ENCODE assay signal across 1 cellular context in the genomic region with DNA sequence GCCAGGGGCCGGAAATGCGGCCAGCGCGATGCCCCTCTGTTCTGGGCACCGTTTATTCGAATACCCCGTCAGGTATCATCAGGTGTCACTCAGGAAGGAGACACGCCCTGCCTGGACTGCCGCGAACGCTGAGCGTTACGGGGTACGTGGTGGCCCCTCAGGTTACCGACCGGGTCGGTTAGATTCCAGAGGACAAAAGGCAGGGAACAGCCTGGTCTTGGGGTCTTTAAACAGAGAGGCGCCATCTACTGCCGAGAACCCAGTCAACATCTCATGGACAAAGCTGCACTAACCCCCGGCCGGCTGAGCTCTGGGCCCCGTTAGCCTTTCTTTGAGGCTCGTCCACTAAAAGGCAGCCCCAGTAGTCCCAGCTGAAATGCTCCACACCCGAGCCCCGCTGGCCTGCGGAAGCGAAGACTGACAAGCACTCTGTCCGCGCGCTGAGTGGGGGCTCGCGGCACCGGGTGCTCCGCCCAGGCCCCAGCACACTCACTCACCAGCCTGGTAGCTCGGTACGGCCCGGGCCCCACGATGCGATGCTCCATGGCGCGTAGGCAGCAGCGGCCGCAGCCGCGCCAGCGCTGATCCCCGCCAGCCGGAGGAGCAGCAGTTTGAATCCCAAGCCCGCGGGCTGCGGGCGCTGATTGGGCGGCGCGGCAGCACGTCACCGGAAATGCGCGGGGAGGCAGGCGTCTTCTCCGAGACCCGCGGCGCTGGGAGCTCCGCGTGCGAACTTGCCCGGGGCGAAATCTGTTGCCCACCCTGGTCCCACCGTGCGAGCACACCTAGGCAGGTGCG.
TF ChIP-seq lines count a peak whose summit lies in the region.

A gene with protein sequence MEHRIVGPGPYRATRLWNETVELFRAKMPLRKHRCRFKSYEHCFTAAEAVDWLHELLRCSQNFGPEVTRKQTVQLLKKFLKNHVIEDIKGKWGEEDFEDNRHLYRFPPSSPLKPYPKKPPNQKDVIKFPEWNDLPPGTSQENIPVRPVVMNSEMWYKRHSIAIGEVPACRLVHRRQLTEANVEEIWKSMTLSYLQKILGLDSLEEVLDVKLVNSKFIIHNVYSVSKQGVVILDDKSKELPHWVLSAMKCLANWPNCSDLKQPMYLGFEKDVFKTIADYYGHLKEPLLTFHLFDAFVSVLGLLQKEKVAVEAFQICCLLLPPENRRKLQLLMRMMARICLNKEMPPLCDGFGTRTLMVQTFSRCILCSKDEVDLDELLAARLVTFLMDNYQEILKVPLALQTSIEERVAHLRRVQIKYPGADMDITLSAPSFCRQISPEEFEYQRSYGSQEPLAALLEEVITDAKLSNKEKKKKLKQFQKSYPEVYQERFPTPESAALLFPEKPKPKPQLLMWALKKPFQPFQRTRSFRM (minus strand): TSS at position 618 of the 798 bp plus-strand sequence. CDS start 73 bp downstream, at position 545.

TF ChIP-seq in K562, 482 proteins besides CTCF, POLR2A, EP300 and RAD21 (continued from another document):
- no peak for TF ChIP-seq FIP1L1 (IDR thresholded peaks at IDR 0.05; ENCODE audit: low read depth, low read length, poor library complexity, severe bottlenecking)
- TF ChIP-seq DMBX1 (CRISPR knock-in tag; IDR thresholded peaks at IDR 0.05; ENCODE audit: borderline replicate concordance), result no peak
- TF ChIP-seq KDM2B (CRISPR knock-in tag; IDR thresholded peaks at IDR 0.05), result no peak
- TF ChIP-seq ZNF134 (CRISPR knock-in tag; conservative IDR thresholded peaks at IDR 0.05), result no peak
- TF ChIP-seq XRCC5 (IDR thresholded peaks at IDR 0.05; ENCODE audit: low read depth, low read length), result no peak
- TF ChIP-seq, protein P1, sequence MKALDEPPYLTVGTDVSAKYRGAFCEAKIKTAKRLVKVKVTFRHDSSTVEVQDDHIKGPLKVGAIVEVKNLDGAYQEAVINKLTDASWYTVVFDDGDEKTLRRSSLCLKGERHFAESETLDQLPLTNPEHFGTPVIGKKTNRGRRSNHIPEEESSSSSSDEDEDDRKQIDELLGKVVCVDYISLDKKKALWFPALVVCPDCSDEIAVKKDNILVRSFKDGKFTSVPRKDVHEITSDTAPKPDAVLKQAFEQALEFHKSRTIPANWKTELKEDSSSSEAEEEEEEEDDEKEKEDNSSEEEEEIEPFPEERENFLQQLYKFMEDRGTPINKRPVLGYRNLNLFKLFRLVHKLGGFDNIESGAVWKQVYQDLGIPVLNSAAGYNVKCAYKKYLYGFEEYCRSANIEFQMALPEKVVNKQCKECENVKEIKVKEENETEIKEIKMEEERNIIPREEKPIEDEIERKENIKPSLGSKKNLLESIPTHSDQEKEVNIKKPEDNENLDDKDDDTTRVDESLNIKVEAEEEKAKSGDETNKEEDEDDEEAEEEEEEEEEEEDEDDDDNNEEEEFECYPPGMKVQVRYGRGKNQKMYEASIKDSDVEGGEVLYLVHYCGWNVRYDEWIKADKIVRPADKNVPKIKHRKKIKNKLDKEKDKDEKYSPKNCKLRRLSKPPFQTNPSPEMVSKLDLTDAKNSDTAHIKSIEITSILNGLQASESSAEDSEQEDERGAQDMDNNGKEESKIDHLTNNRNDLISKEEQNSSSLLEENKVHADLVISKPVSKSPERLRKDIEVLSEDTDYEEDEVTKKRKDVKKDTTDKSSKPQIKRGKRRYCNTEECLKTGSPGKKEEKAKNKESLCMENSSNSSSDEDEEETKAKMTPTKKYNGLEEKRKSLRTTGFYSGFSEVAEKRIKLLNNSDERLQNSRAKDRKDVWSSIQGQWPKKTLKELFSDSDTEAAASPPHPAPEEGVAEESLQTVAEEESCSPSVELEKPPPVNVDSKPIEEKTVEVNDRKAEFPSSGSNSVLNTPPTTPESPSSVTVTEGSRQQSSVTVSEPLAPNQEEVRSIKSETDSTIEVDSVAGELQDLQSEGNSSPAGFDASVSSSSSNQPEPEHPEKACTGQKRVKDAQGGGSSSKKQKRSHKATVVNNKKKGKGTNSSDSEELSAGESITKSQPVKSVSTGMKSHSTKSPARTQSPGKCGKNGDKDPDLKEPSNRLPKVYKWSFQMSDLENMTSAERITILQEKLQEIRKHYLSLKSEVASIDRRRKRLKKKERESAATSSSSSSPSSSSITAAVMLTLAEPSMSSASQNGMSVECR (CRISPR knock-in tag; IDR thresholded peaks at IDR 0.05), result peak; percentile 93
- TF ChIP-seq NR1H2 (CRISPR knock-in tag; IDR thresholded peaks at IDR 0.05), result no peak
- TF ChIP-seq, protein P2, sequence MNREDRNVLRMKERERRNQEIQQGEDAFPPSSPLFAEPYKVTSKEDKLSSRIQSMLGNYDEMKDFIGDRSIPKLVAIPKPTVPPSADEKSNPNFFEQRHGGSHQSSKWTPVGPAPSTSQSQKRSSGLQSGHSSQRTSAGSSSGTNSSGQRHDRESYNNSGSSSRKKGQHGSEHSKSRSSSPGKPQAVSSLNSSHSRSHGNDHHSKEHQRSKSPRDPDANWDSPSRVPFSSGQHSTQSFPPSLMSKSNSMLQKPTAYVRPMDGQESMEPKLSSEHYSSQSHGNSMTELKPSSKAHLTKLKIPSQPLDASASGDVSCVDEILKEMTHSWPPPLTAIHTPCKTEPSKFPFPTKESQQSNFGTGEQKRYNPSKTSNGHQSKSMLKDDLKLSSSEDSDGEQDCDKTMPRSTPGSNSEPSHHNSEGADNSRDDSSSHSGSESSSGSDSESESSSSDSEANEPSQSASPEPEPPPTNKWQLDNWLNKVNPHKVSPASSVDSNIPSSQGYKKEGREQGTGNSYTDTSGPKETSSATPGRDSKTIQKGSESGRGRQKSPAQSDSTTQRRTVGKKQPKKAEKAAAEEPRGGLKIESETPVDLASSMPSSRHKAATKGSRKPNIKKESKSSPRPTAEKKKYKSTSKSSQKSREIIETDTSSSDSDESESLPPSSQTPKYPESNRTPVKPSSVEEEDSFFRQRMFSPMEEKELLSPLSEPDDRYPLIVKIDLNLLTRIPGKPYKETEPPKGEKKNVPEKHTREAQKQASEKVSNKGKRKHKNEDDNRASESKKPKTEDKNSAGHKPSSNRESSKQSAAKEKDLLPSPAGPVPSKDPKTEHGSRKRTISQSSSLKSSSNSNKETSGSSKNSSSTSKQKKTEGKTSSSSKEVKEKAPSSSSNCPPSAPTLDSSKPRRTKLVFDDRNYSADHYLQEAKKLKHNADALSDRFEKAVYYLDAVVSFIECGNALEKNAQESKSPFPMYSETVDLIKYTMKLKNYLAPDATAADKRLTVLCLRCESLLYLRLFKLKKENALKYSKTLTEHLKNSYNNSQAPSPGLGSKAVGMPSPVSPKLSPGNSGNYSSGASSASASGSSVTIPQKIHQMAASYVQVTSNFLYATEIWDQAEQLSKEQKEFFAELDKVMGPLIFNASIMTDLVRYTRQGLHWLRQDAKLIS (CRISPR knock-in tag; IDR thresholded peaks at IDR 0.05), result peak; percentile 87
- no peak; the same call in 1 of the 2 replicates for TF ChIP-seq TCF7 (IDR thresholded peaks at IDR 0.05; ENCODE audit: borderline replicate concordance)
- peak; percentile 74 for TF ChIP-seq POLR2H (tag; IDR thresholded peaks at IDR 0.05; ENCODE audit: low read depth)
- TF ChIP-seq ETV1 (tag; conservative IDR thresholded peaks at IDR 0.05; ENCODE audit: low read depth), result peak; percentile 85
